16 cellular contexts compared by ENCODE assay signal in genomic region chr6:106910999-106911949, GRCh38.
DNase-seq lines count a peak whose midpoint lies in the region; ATAC-seq, FAIRE-seq and TF ChIP-seq lines count a peak whose summit lies in the region.
"Had no signal": no experiment of that assay in that cellular context is flagged by ENCODE, and none has a peak within 500 bp of the region (broad histone marks: within the 10 kb centered on the region; RNA-seq: fewer than 3 reads in every experiment).

No MANE protein-coding gene starts in this region.

- TF ChIP-seq CTCF in HepG2 (CRISPR knock-in tag; IDR thresholded peaks at IDR 0.05) = no peak
- no peak for TF ChIP-seq CTCF in right lobe of liver (IDR thresholded peaks at IDR 0.05)
- TF ChIP-seq CTCF in endothelial cell (IDR thresholded peaks at IDR 0.05; ENCODE audit: unreplicated experiment) = no peak

- no peak for TF ChIP-seq RAD21 in HepG2 (CRISPR knock-in tag; IDR thresholded peaks at IDR 0.05)

- no peaks in the 10 kb centered on the region for H3K79me2 ChIP-seq in HepG2 (ENCODE audit: insufficient read depth, low read length)

- intact Hi-C loops in HepG2 (cut with micrococcal nuclease; ENCODE audit: unreplicated experiment) (loop anchor here (10.0 kb wide), 1 partner anchor 286 kb away; the partner anchor contains the start of genes QRSL1 and RTN4IP1), right lobe of liver (cut with DNase I) (no loop called here)
- intact Hi-C loops in activated T-helper 2 cell treated with anti-CD3 and anti-CD28 coated beads, Interferon-gamma antibody, Interleukin-2, Interleukin-4, amounts not matched to agents 10 μg/mL and 5 μg/mL and 100 μg/mL, durations not matched to agents 14 hours and 24 hours and 36 hours (cut with micrococcal nuclease) = no loop called here

- H3K36me3 Mint-ChIP-seq in endothelial cell (ENCODE audit: low read depth, unreplicated experiment) = peaks cover 5% of the 10 kb centered on the region
- no peaks in the 10 kb centered on the region for H3K36me3 Mint-ChIP-seq in activated T-helper 2 cell treated with anti-CD3 and anti-CD28 coated beads, Interferon-gamma antibody, Interleukin-2, Interleukin-4, amounts not matched to agents 10 μg/mL and 5 μg/mL and 100 μg/mL, durations not matched to agents 14 hours and 24 hours and 36 hours (ENCODE audit: low read depth)
- H3K36me3 Mint-ChIP-seq: T-cell had no signal

- ATAC-seq in HepG2 (peak; percentile 77), right lobe of liver (no peak), GM21576 (IDR thresholded peaks at IDR 0.05; ENCODE audit: unreplicated experiment) (no peak)
- ATAC-seq: activated CD8-positive, alpha-beta T cell treated with anti-CD3 and anti-CD28 coated beads for 36 hours; T-cell had no signal

- H3K9ac ChIP-seq in HepG2 (ENCODE audit: insufficient read depth, low read depth, low read length) = no peak overlapping the region

- in situ Hi-C loops in HepG2 (cut with HindIII; ENCODE audit: extremely low pct_ligation_motif_present, low pct_unique_long_range_greater_than_20kb) = no loop called here

- DNase-seq in HepG2 (ENCODE audit: low spot score) (peak; percentile 89), right lobe of liver (no peak), NCI-H2171 (lab: John Stamatoyannopoulos, UW) (peak; percentile 73), endothelial cell (ENCODE audit: low spot score) (peak; percentile 8), cerebellar cortex (ENCODE audit: low spot score) (no peak)
- no peak for DNase-seq in effector CD4-positive, alpha-beta T cell
- no peak for DNase-seq in activated T-helper 2 cell treated with anti-CD3 and anti-CD28 coated beads, Interferon-gamma antibody, Interleukin-2, Interleukin-4, amounts not matched to agents 10 μg/mL and 5 μg/mL and 100 μg/mL, durations not matched to agents 14 hours and 24 hours and 36 hours (ENCODE audit: low spot score)
- DNase-seq: activated CD8-positive, alpha-beta T cell treated with anti-CD3 and anti-CD28 coated beads for 36 hours; activated naive CD4-positive, alpha-beta T cell treated with anti-CD3 and anti-CD28 coated beads for 36 hours; BE2C; caudate nucleus; stimulated activated CD4-positive, alpha-beta T cell treated with anti-CD3 and anti-CD28 coated beads, Interleukin-4, amount 100 ng/mL, for 24 hours; stimulated activated naive CD4-positive, alpha-beta T cell; T-cell had no signal

- peaks cover 27% of the 10 kb centered on the region for H3K4me1 Mint-ChIP-seq in endothelial cell (ENCODE audit: unreplicated experiment)
- H3K4me1 Mint-ChIP-seq in activated T-helper 2 cell treated with anti-CD3 and anti-CD28 coated beads, Interferon-gamma antibody, Interleukin-2, Interleukin-4, amounts not matched to agents 10 μg/mL and 5 μg/mL and 100 μg/mL, durations not matched to agents 14 hours and 24 hours and 36 hours (ENCODE audit: low read depth) = no peaks in the 10 kb centered on the region
- H3K4me1 Mint-ChIP-seq: T-cell had no signal

- peak overlapping the region; percentile 61 for H3K4me2 ChIP-seq in HepG2 (ENCODE audit: low read depth, low read length)

- H4K20me1 ChIP-seq in HepG2 (ENCODE audit: insufficient read depth, low read length) = no peaks in the 10 kb centered on the region

- peaks cover 0 to 5% of the 10 kb centered on the region in 2 experiments; a peak in 2 of 5 replicates for H3K27me3 ChIP-seq in HepG2 (ENCODE audit: control insufficient read depth in 1 of 2, insufficient read depth in 2 of 2, low read length in 2 of 2)
- no peaks in the 10 kb centered on the region for H3K27me3 ChIP-seq in right lobe of liver
- H3K27me3 ChIP-seq: BE2C had no signal

- FAIRE-seq in HepG2 (lab: Jason Lieb, UNC) = no peak

- TF ChIP-seq POLR2A in HepG2 (IDR thresholded peaks at IDR 0.05; ENCODE audit: insufficient read depth in 1 of 2, low read depth in 2 of 2, low read length in 2 of 2) = no peak
- no peak for TF ChIP-seq POLR2A in right lobe of liver (IDR thresholded peaks at IDR 0.05)

- POLR2A ChIA-PET in HepG2 (lab: Yijun Ruan, JAX) = interaction anchor here (0.5 kb wide), 1 partner anchor 10 kb away, joined by 3 read pairs; no protein-coding TSS in a partner anchor

- H3K27me3 Mint-ChIP-seq in endothelial cell (ENCODE audit: unreplicated experiment) = no peaks in the 10 kb centered on the region
- peaks cover 5% of the 10 kb centered on the region for H3K27me3 Mint-ChIP-seq in activated T-helper 2 cell treated with anti-CD3 and anti-CD28 coated beads, Interferon-gamma antibody, Interleukin-2, Interleukin-4, amounts not matched to agents 10 μg/mL and 5 μg/mL and 100 μg/mL, durations not matched to agents 14 hours and 24 hours and 36 hours (ENCODE audit: low read depth)
- H3K27me3 Mint-ChIP-seq: activated CD8-positive, alpha-beta T cell treated with anti-CD3 and anti-CD28 coated beads for 36 hours had no signal

- BruUV-seq in HepG2 (replicated peaks; lab: Mats Ljungman, UMichigan) = no TSS peak

- WGBS in HepG2 (ENCODE audit: low lambda C conversion rate) = 2% methylated on average over 7 of the region's 7 CpGs
- 72% methylated on average over 7 of the region's 7 CpGs for WGBS in right lobe of liver (ENCODE audit: insufficient coverage, low coverage, low lambda C conversion rate, missing lambda C conversion rate)

- peaks cover 8% of the 10 kb centered on the region; the same call in 1 of the 2 replicates for H3K9me3 ChIP-seq in HepG2 (ENCODE audit: low read length)
- H3K9me3 ChIP-seq in right lobe of liver = no peaks in the 10 kb centered on the region
- H3K9me3 ChIP-seq: BE2C had no signal

- H3K4me3 ChIP-seq in HepG2 (replicated peaks in 1 of 3; ENCODE audit: insufficient read depth in 1 of 3, low read depth in 2 of 3, low read length in 3 of 3) (no peak overlapping the region), right lobe of liver (no peak overlapping the region)

- no peak overlapping the region for H2AFZ ChIP-seq in HepG2 (ENCODE audit: low read length)

- H3K4me1 ChIP-seq in HepG2 (ENCODE audit: insufficient read depth, low read length) (peaks cover 43% of the 10 kb centered on the region), right lobe of liver (no peaks in the 10 kb centered on the region)
- H3K4me1 ChIP-seq: BE2C had no signal

- H3K27ac Mint-ChIP-seq in endothelial cell (ENCODE audit: unreplicated experiment) = peak overlapping the region; percentile 88
- H3K27ac Mint-ChIP-seq in activated T-helper 2 cell treated with anti-CD3 and anti-CD28 coated beads, Interferon-gamma antibody, Interleukin-2, Interleukin-4, amounts not matched to agents 10 μg/mL and 5 μg/mL and 100 μg/mL, durations not matched to agents 14 hours and 24 hours and 36 hours = no peak overlapping the region
- H3K27ac Mint-ChIP-seq: activated CD8-positive, alpha-beta T cell treated with anti-CD3 and anti-CD28 coated beads for 36 hours; activated naive CD4-positive, alpha-beta T cell treated with anti-CD3 and anti-CD28 coated beads for 36 hours; T-cell had no signal

- H3K9me3 Mint-ChIP-seq in endothelial cell (ENCODE audit: unreplicated experiment) = no peaks in the 10 kb centered on the region
- H3K9me3 Mint-ChIP-seq in activated T-helper 2 cell treated with anti-CD3 and anti-CD28 coated beads, Interferon-gamma antibody, Interleukin-2, Interleukin-4, amounts not matched to agents 10 μg/mL and 5 μg/mL and 100 μg/mL, durations not matched to agents 14 hours and 24 hours and 36 hours = no peaks in the 10 kb centered on the region
- H3K9me3 Mint-ChIP-seq: activated CD8-positive, alpha-beta T cell treated with anti-CD3 and anti-CD28 coated beads for 36 hours; activated naive CD4-positive, alpha-beta T cell treated with anti-CD3 and anti-CD28 coated beads for 36 hours had no signal

- H3K36me3 ChIP-seq in HepG2 (replicated peaks in 1 of 2; ENCODE audit: control insufficient read depth in 1 of 2, insufficient read depth in 2 of 2, low read length in 2 of 2) (no peaks in the 10 kb centered on the region), right lobe of liver (no peaks in the 10 kb centered on the region)
- H3K36me3 ChIP-seq: BE2C had no signal

- CTCF ChIA-PET in HepG2 (lab: Yijun Ruan, JAX; ENCODE audit: low intra/inter-chr PET ratio, low total read pairs) = no interaction called here

- H3K4me3 Mint-ChIP-seq in endothelial cell (ENCODE audit: unreplicated experiment) = no peak overlapping the region
- no peak overlapping the region for H3K4me3 Mint-ChIP-seq in activated T-helper 2 cell treated with anti-CD3 and anti-CD28 coated beads, Interferon-gamma antibody, Interleukin-2, Interleukin-4, amounts not matched to agents 10 μg/mL and 5 μg/mL and 100 μg/mL, durations not matched to agents 14 hours and 24 hours and 36 hours (ENCODE audit: low read depth)
- H3K4me3 Mint-ChIP-seq: activated CD8-positive, alpha-beta T cell treated with anti-CD3 and anti-CD28 coated beads for 36 hours; activated naive CD4-positive, alpha-beta T cell treated with anti-CD3 and anti-CD28 coated beads for 36 hours; T-cell had no signal

- TF ChIP-seq EP300 in HepG2 (IDR thresholded peaks at IDR 0.05; ENCODE audit: low read depth in 2 of 2, low read length in 2 of 2) (peak in 1 of 2 experiments; percentile 28; a peak in 1 of 4 replicates), HepG2 (CRISPR knock-in tag; IDR thresholded peaks at IDR 0.05; ENCODE audit: borderline replicate concordance) (no peak)

- H3K27ac ChIP-seq in HepG2 (ENCODE audit: extremely low read length, insufficient read depth, low read length) = no peak overlapping the region
- no peak overlapping the region for H3K27ac ChIP-seq in right lobe of liver
- H3K27ac ChIP-seq: HL-60 had no signal

TF ChIP-seq in HepG2, 621 proteins besides CTCF, POLR2A, EP300 and RAD21 (continues in another document):
- TF ChIP-seq CREM (IDR thresholded peaks at IDR 0.05) = peak; percentile 14; the same call in 1 of the 2 replicates
- TF ChIP-seq CREM (CRISPR knock-in tag; IDR thresholded peaks at IDR 0.05) = no peak
- no peak for TF ChIP-seq SIX4 (CRISPR knock-in tag; IDR thresholded peaks at IDR 0.05)
- no peak for TF ChIP-seq ZBTB26 (CRISPR knock-in tag; IDR thresholded peaks at IDR 0.05; ENCODE audit: borderline replicate concordance)

Comparison
In these comparisons a context has a peak if more than half of its experiments do, and no peak if none do; other contexts are left out.
1. DNase-seq: peak in HepG2 (single experiment), NCI-H2171 (single experiment) and endothelial cell (single experiment); none in right lobe of liver (0 of 3), effector CD4-positive, alpha-beta T cell (single experiment), activated T-helper 2 cell treated with anti-CD3 and anti-CD28 coated beads, Interferon-gamma antibody, Interleukin-2, Interleukin-4, amounts not matched to agents 10 μg/mL and 5 μg/mL and 100 μg/mL, durations not matched to agents 14 hours and 24 hours and 36 hours (single experiment) and cerebellar cortex (single experiment).